14 cellular contexts compared by ENCODE assay signal in the genomic region with DNA sequence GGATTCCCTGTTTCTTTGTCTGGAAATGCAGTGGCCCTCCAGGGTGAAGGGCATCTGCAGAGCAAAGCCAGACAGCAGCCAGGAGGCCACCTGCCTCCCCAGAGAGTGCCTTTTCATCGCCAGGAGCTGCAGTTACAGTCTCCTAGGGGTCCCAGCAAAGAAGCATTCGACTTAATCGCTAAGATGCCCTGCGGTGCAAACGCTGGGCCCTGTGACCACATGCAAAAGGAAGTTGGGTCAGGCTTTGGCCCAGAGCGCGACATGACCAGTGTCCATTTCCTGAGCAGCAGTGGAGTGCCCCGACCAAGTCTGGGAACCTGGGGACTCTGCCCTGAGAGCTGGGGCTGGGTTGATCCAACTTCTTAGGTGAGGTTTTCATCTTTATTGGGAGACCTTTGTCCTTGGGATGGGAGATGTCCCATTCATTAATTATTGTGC.
"Had no signal": no experiment of that assay in that cellular context is flagged by ENCODE, and none has a peak within 500 bp of the region (broad histone marks: within the 10 kb centered on the region; RNA-seq: fewer than 3 reads in every experiment).

No MANE protein-coding gene starts in this region.

- H3K27me3 Mint-ChIP-seq: effector memory CD8-positive, alpha-beta T cell had no signal

- DNase-seq: activated CD4-positive, alpha-beta T cell treated with anti-CD3 and anti-CD28 coated beads for 36 hours; activated CD4-positive, alpha-beta T cell treated with anti-CD3 and anti-CD28 coated beads, Interleukin-2, amount 50 U/mL, for 48 hours; activated gamma-delta T cell; adrenal gland; effector memory CD8-positive, alpha-beta T cell; immature natural killer cell; WERI-Rb-1 had no signal

- H3K4me3 ChIP-seq: adrenal gland, right atrium auricular region, tibial nerve had no signal

- H3K27ac Mint-ChIP-seq: activated CD4-positive, alpha-beta T cell treated with anti-CD3 and anti-CD28 coated beads for 36 hours; activated naive CD4-positive, alpha-beta T cell treated with anti-CD3 and anti-CD28 coated beads, Interleukin-2, amount 50 U/mL, for 24 hours; dendritic cell treated with granulocyte-macrophage colony-stimulating factor and Interleukin-4, amounts not matched to agents 40 ng/mL and 50 ng/mL, for 4 days; effector memory CD8-positive, alpha-beta T cell; immature natural killer cell; progenitor cell of endocrine pancreas; stimulated activated naive CD8-positive, alpha-beta T cell treated with anti-CD3 and anti-CD28 coated beads, Interleukin-15, Interleukin-2, amounts not matched to agents 100 ng/mL and 50 ng/mL, for 24 hours had no signal

- H3K4me1 Mint-ChIP-seq: activated CD4-positive, alpha-beta T cell treated with anti-CD3 and anti-CD28 coated beads for 36 hours; activated naive CD4-positive, alpha-beta T cell treated with anti-CD3 and anti-CD28 coated beads, Interleukin-2, amount 50 U/mL, for 24 hours; immature natural killer cell had no signal

- ATAC-seq: activated CD4-positive, alpha-beta T cell treated with anti-CD3 and anti-CD28 coated beads for 36 hours; effector memory CD8-positive, alpha-beta T cell had no signal

- H3K4me1 ChIP-seq: adrenal gland, right atrium auricular region had no signal

- H3K27ac ChIP-seq: adrenal gland, right atrium auricular region, tibial nerve, WERI-Rb-1 had no signal

- H3K9me3 ChIP-seq: adrenal gland, right atrium auricular region, tibial nerve had no signal

- H3K9me3 Mint-ChIP-seq: dendritic cell treated with granulocyte-macrophage colony-stimulating factor and Interleukin-4, amounts not matched to agents 40 ng/mL and 50 ng/mL, for 4 days; immature natural killer cell; neural crest cell had no signal

- H3K36me3 Mint-ChIP-seq: activated naive CD4-positive, alpha-beta T cell treated with anti-CD3 and anti-CD28 coated beads, Interleukin-2, amount 50 U/mL, for 24 hours; immature natural killer cell had no signal

- H3K36me3 ChIP-seq: adrenal gland, right atrium auricular region, tibial nerve, WERI-Rb-1 had no signal

- H3K27me3 ChIP-seq: right atrium auricular region, tibial nerve had no signal

- H3K4me3 Mint-ChIP-seq: activated CD4-positive, alpha-beta T cell treated with anti-CD3 and anti-CD28 coated beads for 36 hours; activated naive CD4-positive, alpha-beta T cell treated with anti-CD3 and anti-CD28 coated beads, Interleukin-2, amount 50 U/mL, for 24 hours; dendritic cell treated with granulocyte-macrophage colony-stimulating factor and Interleukin-4, amounts not matched to agents 40 ng/mL and 50 ng/mL, for 4 days; effector memory CD8-positive, alpha-beta T cell; immature natural killer cell; neural crest cell; stimulated activated naive CD8-positive, alpha-beta T cell treated with anti-CD3 and anti-CD28 coated beads, Interleukin-15, Interleukin-2, amounts not matched to agents 100 ng/mL and 50 ng/mL, for 24 hours had no signal
